Comparison of ENCODE assay signal across 8 cellular contexts in genomic region chr15:43749690-43750345, GRCh38. TPM values are rescaled to one million over a fixed set of nuclear protein-coding genes. Genes with fewer than 3 reads are reported as not detected.
DNase-seq lines count a peak whose midpoint lies in the region; ATAC-seq and TF ChIP-seq lines count a peak whose summit lies in the region.

No MANE protein-coding gene starts in this region.

- no peak overlapping the region for H3K4me3 Mint-ChIP-seq in mesothelial cell of epicardium

- H3K9me3 Mint-ChIP-seq in mesothelial cell of epicardium = no peaks in the 10 kb centered on the region

- H3K27me3 ChIP-seq in WERI-Rb-1 (ENCODE audit: insufficient read depth, low read depth, severe bottlenecking) = no peaks in the 10 kb centered on the region

- H3K4me3 ChIP-seq in WERI-Rb-1 (ENCODE audit: low read depth, low read length) = no peak overlapping the region

- intact Hi-C loops in Right ventricle myocardium superior (cut with DNase I) = no loop called here

- DNase-seq in activated T-cell treated with anti-CD3 and anti-CD28 coated beads for 4 hours = peak; percentile 14
- DNase-seq in mesothelial cell of epicardium (ENCODE audit: low spot score in 2 of 2, unreplicated experiment in 2 of 2) = no peak
- no peak for DNase-seq in WERI-Rb-1
- DNase-seq in superior temporal gyrus (ENCODE audit: extremely low spot score) = no peak
- no peak for DNase-seq in amygdala (lab: John Stamatoyannopoulos, UW)
- DNase-seq in Right ventricle myocardium superior = no peak

- H3K36me3 ChIP-seq in WERI-Rb-1 = peaks cover 49% of the 10 kb centered on the region

- no peaks in the 10 kb centered on the region for H3K9me3 ChIP-seq in WERI-Rb-1 (ENCODE audit: severe bottlenecking)

- H3K36me3 Mint-ChIP-seq in mesothelial cell of epicardium = peaks cover 4% of the 10 kb centered on the region

- H3K27ac Mint-ChIP-seq in mesothelial cell of epicardium = peak overlapping the region; percentile 61

- H3K27ac ChIP-seq in WERI-Rb-1 = no peak overlapping the region

- H3K4me1 Mint-ChIP-seq in mesothelial cell of epicardium = peaks cover 24% of the 10 kb centered on the region

- TF ChIP-seq CTCF in mesothelial cell of epicardium (IDR thresholded peaks at IDR 0.05; ENCODE audit: unreplicated experiment) = no peak
- no peak for TF ChIP-seq CTCF in WERI-Rb-1 (IDR thresholded peaks at IDR 0.05; ENCODE audit: low read depth, low read length)

- ATAC-seq in GM18520 (IDR thresholded peaks at IDR 0.05; ENCODE audit: unreplicated experiment) = peak; percentile 39
- peak; percentile 31 for ATAC-seq in HG03045 (IDR thresholded peaks at IDR 0.05; ENCODE audit: unreplicated experiment)
- no peak for ATAC-seq in Right ventricle myocardium superior (ENCODE audit: poor library complexity)

- H3K27me3 Mint-ChIP-seq in mesothelial cell of epicardium (ENCODE audit: low read depth) = no peaks in the 10 kb centered on the region

RNA-seq across cellular contexts. Expression of gene PDIA3, which starts 3.6 kb away (rescaled TPM):
- total RNA-seq in mesothelial cell of epicardium (448 to 452 TPM (median 448 TPM) in 3 replicates), Right ventricle myocardium superior (131 TPM)

RNA-seq across cellular contexts. Expression of gene ELL3, which starts 26.9 kb away (rescaled TPM):
- total RNA-seq in mesothelial cell of epicardium (0.69 to 1.2 TPM (median 0.90 TPM) in 3 replicates), Right ventricle myocardium superior (1.4 TPM)

RNA-seq across cellular contexts. Expression of gene SERF2, which starts 42.3 kb away (rescaled TPM):
- total RNA-seq in mesothelial cell of epicardium (539 to 557 TPM (median 540 TPM) in 3 replicates), Right ventricle myocardium superior (1,060 TPM)

RNA-seq across cellular contexts. Expression of gene SERINC4, which starts 50.2 kb away (rescaled TPM):
- total RNA-seq in mesothelial cell of epicardium = 0.09 to 0.20 TPM (median 0.18 TPM) in 3 replicates
- total RNA-seq in Right ventricle myocardium superior = 0.19 TPM

RNA-seq across cellular contexts. Expression of gene HYPK, which starts 50.6 kb away (rescaled TPM):
- total RNA-seq in mesothelial cell of epicardium (15.6 to 21.3 TPM (median 18.6 TPM) in 3 replicates), Right ventricle myocardium superior (9.4 TPM)
